In the genomic region with DNA sequence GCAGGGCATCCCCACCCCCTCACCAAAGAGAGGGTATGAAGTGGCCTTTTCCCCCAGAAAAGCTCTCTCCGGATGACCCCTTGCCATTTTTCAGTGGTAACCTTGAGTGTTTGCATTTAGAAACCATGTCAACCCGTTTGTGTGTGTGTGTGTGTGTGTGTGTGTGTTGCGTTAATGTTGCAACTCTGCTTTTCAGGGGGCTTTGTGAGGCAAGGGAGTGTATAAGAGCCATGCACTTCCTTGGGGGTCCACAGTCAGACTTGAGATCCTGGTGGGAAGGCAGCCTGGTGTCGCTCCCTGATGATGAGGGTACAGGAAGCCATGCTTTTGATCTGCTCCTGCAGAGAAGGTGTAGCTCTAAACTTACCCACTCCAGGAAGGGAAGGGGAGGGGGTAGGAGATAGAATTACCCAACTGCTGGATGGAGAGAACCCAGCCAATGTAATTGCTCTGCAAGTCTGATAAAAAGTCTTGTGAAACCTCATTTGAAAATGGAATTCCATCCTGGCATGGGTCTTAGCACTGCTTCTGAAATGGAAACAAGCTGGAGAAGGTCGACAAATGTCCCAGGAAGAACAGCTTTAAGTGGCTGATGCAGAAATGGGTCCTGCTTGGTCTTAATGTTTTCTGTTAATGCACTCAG, we compare ENCODE assay signal across 1 cellular context.
TF ChIP-seq lines count a peak whose summit lies in the region.

No MANE protein-coding gene starts in this region.

TF ChIP-seq in HepG2, 621 proteins besides CTCF, POLR2A, EP300 and RAD21:
- TF ChIP-seq, protein P1, sequence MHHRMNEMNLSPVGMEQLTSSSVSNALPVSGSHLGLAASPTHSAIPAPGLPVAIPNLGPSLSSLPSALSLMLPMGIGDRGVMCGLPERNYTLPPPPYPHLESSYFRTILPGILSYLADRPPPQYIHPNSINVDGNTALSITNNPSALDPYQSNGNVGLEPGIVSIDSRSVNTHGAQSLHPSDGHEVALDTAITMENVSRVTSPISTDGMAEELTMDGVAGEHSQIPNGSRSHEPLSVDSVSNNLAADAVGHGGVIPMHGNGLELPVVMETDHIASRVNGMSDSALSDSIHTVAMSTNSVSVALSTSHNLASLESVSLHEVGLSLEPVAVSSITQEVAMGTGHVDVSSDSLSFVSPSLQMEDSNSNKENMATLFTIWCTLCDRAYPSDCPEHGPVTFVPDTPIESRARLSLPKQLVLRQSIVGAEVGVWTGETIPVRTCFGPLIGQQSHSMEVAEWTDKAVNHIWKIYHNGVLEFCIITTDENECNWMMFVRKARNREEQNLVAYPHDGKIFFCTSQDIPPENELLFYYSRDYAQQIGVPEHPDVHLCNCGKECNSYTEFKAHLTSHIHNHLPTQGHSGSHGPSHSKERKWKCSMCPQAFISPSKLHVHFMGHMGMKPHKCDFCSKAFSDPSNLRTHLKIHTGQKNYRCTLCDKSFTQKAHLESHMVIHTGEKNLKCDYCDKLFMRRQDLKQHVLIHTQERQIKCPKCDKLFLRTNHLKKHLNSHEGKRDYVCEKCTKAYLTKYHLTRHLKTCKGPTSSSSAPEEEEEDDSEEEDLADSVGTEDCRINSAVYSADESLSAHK (CRISPR knock-in tag; IDR thresholded peaks at IDR 0.05; ENCODE audit: borderline replicate concordance) = no peak
- TF ChIP-seq ZEB1 (IDR thresholded peaks at IDR 0.05; ENCODE audit: insufficient replicate concordance, low read depth) (no peak), NFRKB (IDR thresholded peaks at IDR 0.05) (no peak), SIX4 (CRISPR knock-in tag; IDR thresholded peaks at IDR 0.05) (no peak), NFE2 (CRISPR knock-in tag; IDR thresholded peaks at IDR 0.05) (no peak), STAT5B (CRISPR knock-in tag; IDR thresholded peaks at IDR 0.05) (no peak), ZNF782 (CRISPR knock-in tag; IDR thresholded peaks at IDR 0.05; ENCODE audit: borderline replicate concordance) (no peak), ASH2L (IDR thresholded peaks at IDR 0.05; ENCODE audit: insufficient read length, low read depth, low read length) (no peak), FLYWCH1 (CRISPR knock-in tag; IDR thresholded peaks at IDR 0.05) (no peak), SP1 (IDR thresholded peaks at IDR 0.05) (no peak), SP1 (CRISPR knock-in tag; IDR thresholded peaks at IDR 0.05) (no peak)
- TF ChIP-seq, protein P2, sequence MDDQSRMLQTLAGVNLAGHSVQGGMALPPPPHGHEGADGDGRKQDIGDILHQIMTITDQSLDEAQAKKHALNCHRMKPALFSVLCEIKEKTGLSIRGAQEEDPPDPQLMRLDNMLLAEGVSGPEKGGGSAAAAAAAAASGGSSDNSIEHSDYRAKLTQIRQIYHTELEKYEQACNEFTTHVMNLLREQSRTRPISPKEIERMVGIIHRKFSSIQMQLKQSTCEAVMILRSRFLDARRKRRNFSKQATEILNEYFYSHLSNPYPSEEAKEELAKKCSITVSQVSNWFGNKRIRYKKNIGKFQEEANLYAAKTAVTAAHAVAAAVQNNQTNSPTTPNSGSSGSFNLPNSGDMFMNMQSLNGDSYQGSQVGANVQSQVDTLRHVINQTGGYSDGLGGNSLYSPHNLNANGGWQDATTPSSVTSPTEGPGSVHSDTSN (CRISPR knock-in tag; IDR thresholded peaks at IDR 0.05; ENCODE audit: borderline replicate concordance) = no peak
- TF ChIP-seq, protein P3, sequence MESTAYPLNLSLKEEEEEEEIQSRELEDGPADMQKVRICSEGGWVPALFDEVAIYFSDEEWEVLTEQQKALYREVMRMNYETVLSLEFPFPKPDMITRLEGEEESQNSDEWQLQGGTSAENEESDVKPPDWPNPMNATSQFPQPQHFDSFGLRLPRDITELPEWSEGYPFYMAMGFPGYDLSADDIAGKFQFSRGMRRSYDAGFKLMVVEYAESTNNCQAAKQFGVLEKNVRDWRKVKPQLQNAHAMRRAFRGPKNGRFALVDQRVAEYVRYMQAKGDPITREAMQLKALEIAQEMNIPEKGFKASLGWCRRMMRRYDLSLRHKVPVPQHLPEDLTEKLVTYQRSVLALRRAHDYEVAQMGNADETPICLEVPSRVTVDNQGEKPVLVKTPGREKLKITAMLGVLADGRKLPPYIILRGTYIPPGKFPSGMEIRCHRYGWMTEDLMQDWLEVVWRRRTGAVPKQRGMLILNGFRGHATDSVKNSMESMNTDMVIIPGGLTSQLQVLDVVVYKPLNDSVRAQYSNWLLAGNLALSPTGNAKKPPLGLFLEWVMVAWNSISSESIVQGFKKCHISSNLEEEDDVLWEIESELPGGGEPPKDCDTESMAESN (CRISPR knock-in tag; conservative IDR thresholded peaks at IDR 0.05) = no peak
- TF ChIP-seq, protein P4, sequence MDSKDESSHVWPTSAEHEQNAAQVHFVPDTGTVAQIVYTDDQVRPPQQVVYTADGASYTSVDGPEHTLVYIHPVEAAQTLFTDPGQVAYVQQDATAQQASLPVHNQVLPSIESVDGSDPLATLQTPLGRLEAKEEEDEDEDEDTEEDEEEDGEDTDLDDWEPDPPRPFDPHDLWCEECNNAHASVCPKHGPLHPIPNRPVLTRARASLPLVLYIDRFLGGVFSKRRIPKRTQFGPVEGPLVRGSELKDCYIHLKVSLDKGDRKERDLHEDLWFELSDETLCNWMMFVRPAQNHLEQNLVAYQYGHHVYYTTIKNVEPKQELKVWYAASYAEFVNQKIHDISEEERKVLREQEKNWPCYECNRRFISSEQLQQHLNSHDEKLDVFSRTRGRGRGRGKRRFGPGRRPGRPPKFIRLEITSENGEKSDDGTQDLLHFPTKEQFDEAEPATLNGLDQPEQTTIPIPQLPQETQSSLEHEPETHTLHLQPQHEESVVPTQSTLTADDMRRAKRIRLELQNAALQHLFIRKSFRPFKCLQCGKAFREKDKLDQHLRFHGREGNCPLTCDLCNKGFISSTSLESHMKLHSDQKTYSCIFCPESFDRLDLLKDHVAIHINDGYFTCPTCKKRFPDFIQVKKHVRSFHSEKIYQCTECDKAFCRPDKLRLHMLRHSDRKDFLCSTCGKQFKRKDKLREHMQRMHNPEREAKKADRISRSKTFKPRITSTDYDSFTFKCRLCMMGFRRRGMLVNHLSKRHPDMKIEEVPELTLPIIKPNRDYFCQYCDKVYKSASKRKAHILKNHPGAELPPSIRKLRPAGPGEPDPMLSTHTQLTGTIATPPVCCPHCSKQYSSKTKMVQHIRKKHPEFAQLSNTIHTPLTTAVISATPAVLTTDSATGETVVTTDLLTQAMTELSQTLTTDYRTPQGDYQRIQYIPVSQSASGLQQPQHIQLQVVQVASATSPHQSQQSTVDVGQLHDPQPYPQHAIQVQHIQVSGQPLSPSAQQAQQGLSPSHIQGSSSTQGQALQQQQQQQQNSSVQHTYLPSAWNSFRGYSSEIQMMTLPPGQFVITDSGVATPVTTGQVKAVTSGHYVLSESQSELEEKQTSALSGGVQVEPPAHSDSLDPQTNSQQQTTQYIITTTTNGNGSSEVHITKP (CRISPR knock-in tag; IDR thresholded peaks at IDR 0.05; ENCODE audit: low read depth) = no peak
- TF ChIP-seq, protein P5, sequence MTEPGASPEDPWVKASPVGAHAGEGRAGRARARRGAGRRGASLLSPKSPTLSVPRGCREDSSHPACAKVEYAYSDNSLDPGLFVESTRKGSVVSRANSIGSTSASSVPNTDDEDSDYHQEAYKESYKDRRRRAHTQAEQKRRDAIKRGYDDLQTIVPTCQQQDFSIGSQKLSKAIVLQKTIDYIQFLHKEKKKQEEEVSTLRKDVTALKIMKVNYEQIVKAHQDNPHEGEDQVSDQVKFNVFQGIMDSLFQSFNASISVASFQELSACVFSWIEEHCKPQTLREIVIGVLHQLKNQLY (CRISPR knock-in tag; IDR thresholded peaks at IDR 0.05) = no peak
